ENCODE assay signal across 8 cellular contexts in genomic region chr19:34135033-34135370, GRCh38. TPM values are rescaled to one million over a fixed set of nuclear protein-coding genes. Genes with fewer than 3 reads are reported as not detected.
DNase-seq lines count a peak whose midpoint lies in the region; ATAC-seq and TF ChIP-seq lines count a peak whose summit lies in the region.

No MANE protein-coding gene starts in this region.

- in situ Hi-C loops in G401 (cut with HindIII; ENCODE audit: low sequenced_read_pairs): no loop called here

- H3K27me3 ChIP-seq in HCT116 (ENCODE audit: insufficient read depth, low read length): no peaks in the 10 kb centered on the region
- H3K27me3 ChIP-seq in WERI-Rb-1 (ENCODE audit: insufficient read depth, low read depth, severe bottlenecking): no peaks in the 10 kb centered on the region
- no peaks in the 10 kb centered on the region for H3K27me3 ChIP-seq in right atrium auricular region
- H3K27me3 ChIP-seq in smooth muscle cell (ENCODE audit: low read depth): no peaks in the 10 kb centered on the region

- intact Hi-C loops in HCT116 (cut with micrococcal nuclease): no loop called here

- no peak for DNase-seq in HCT116 (ENCODE audit: low read depth, low spot score)
- DNase-seq in WERI-Rb-1: no peak
- no peak for DNase-seq in right atrium auricular region (ENCODE audit: low spot score)
- DNase-seq in smooth muscle cell (lab: John Stamatoyannopoulos, UW; ENCODE audit: unreplicated experiment): no peak
- no peak for DNase-seq in cerebellar nuclear complex (lab: John Stamatoyannopoulos, UW)
- DNase-seq in activated CD4-positive, CD25-positive, alpha-beta regulatory T cell treated with anti-CD3 and anti-CD28 coated beads, Interleukin-2, amount 50 U/mL, for 72 hours: no peak
- DNase-seq in G401 (ENCODE audit: low spot score): no peak

- H3K9me2 ChIP-seq in HCT116 (ENCODE audit: insufficient read depth): no peaks in the 10 kb centered on the region

- H3K79me2 ChIP-seq in HCT116 (ENCODE audit: insufficient read depth, low read length) (no peaks in the 10 kb centered on the region), smooth muscle cell (ENCODE audit: low read depth) (no peaks in the 10 kb centered on the region)

- POLR2A ChIA-PET in HCT116 (lab: Charles Lee): interaction anchor here (0.7 to 1.8 kb wide), 6 partner anchors 9 to 366 kb away, joined by 3 to 10 read pairs (median 4); no protein-coding TSS in a partner anchor

- H3K36me3 ChIP-seq in HCT116 (ENCODE audit: control insufficient read depth in 1 of 2, insufficient read depth in 2 of 2, low read length in 2 of 2): no peaks in the 10 kb centered on the region
- H3K36me3 ChIP-seq in WERI-Rb-1: no peaks in the 10 kb centered on the region
- no peaks in the 10 kb centered on the region for H3K36me3 ChIP-seq in right atrium auricular region
- H3K36me3 ChIP-seq in smooth muscle cell (ENCODE audit: low read depth): no peaks in the 10 kb centered on the region

- ATAC-seq in HCT116: peak; percentile 2; the same call in 1 of the 2 replicates
- no peak for ATAC-seq in HG02970 (IDR thresholded peaks at IDR 0.05; ENCODE audit: low FRiP score, unreplicated experiment)

- H3F3A ChIP-seq in smooth muscle cell (ENCODE audit: low read depth): peaks cover 7% of the 10 kb centered on the region

- RAD21 ChIA-PET in HCT116 (lab: Charles Lee; ENCODE audit: low non-redundant PET in 1 of 2, low total read pairs in 2 of 2, uncharacterized antibody in 2 of 2, unreplicated experiment in 2 of 2): no interaction called here

- WGBS in smooth muscle cell (ENCODE audit: low lambda C conversion rate): 62% methylated on average over 11 of the region's 11 CpGs

- H2AFZ ChIP-seq in HCT116 (ENCODE audit: low read depth, low read length, poor library complexity, severe bottlenecking) (peak overlapping the region; percentile 86), smooth muscle cell (ENCODE audit: low read depth) (no peak overlapping the region)

- CTCF ChIA-PET in HCT116 (lab: Charles Lee): interaction anchor here (1.4 to 1.6 kb wide), 3 partner anchors 10 to 14 kb away, joined by 4 to 6 read pairs (median 5); no protein-coding TSS in a partner anchor

- TF ChIP-seq POLR2A in HCT116 (IDR thresholded peaks at IDR 0.05; ENCODE audit: borderline replicate concordance, extremely low read depth, insufficient read depth, insufficient read length): no peak

- peak overlapping the region; percentile 97 for H3K4me2 ChIP-seq in HCT116 (ENCODE audit: low read length)
- peak overlapping the region; percentile 97 for H3K4me2 ChIP-seq in smooth muscle cell

- H3K4me1 ChIP-seq in HCT116 (ENCODE audit: control insufficient read depth in 1 of 2, insufficient read depth in 2 of 2, low read length in 2 of 2) (peaks cover 8 to 22% of the 10 kb centered on the region in 2 experiments), right atrium auricular region (no peaks in the 10 kb centered on the region), smooth muscle cell (ENCODE audit: low read depth) (peaks cover 5% of the 10 kb centered on the region)

- TF ChIP-seq RAD21 in HCT116 (IDR thresholded peaks at IDR 0.05; ENCODE audit: low read depth): no peak

- H4K20me1 ChIP-seq in HCT116 (ENCODE audit: insufficient read depth) (no peaks in the 10 kb centered on the region), smooth muscle cell (ENCODE audit: low read depth) (no peaks in the 10 kb centered on the region)

- no peak for TF ChIP-seq CTCF in HCT116 (IDR thresholded peaks at IDR 0.05 in 2 of 3, conservative IDR thresholded peaks at IDR 0.05 in 1 of 3; ENCODE audit: borderline replicate concordance in 1 of 3, insufficient read depth in 1 of 3, low read depth in 2 of 3, low read length in 2 of 3)
- TF ChIP-seq CTCF in WERI-Rb-1 (IDR thresholded peaks at IDR 0.05; ENCODE audit: low read depth, low read length): no peak
- TF ChIP-seq CTCF in right atrium auricular region (IDR thresholded peaks at IDR 0.05): no peak
- TF ChIP-seq CTCF in smooth muscle cell (IDR thresholded peaks at IDR 0.05; ENCODE audit: borderline replicate concordance, insufficient read depth, poor library complexity, severe bottlenecking): no peak

- H3K9ac ChIP-seq in HCT116 (ENCODE audit: low read length) (peak overlapping the region; percentile 85), smooth muscle cell (ENCODE audit: low read depth) (no peak overlapping the region)

- H3K9me3 ChIP-seq in HCT116 (ENCODE audit: control insufficient read depth in 1 of 2, insufficient read depth in 1 of 2, low read depth in 1 of 2, low read length in 2 of 2) (no peaks in the 10 kb centered on the region), WERI-Rb-1 (ENCODE audit: severe bottlenecking) (no peaks in the 10 kb centered on the region), right atrium auricular region (no peaks in the 10 kb centered on the region), smooth muscle cell (replicated peaks; ENCODE audit: low read depth) (no peaks in the 10 kb centered on the region)

- BruUV-seq in HCT116 (replicated peaks; lab: Mats Ljungman, UMichigan): no TSS peak

- peak overlapping the region; percentile 85 for H3K27ac ChIP-seq in HCT116 (ENCODE audit: low read depth, low read length)
- peak overlapping the region; percentile 95 for H3K27ac ChIP-seq in WERI-Rb-1
- H3K27ac ChIP-seq in right atrium auricular region: peak overlapping the region; percentile 86 to 91
- no peak overlapping the region for H3K27ac ChIP-seq in smooth muscle cell (ENCODE audit: low read depth)

- H3K4me3 ChIP-seq in HCT116 (replicated peaks in 1 of 2; ENCODE audit: low read depth in 1 of 2, low read length in 2 of 2) (peak overlapping the region; percentile 82 to 88), WERI-Rb-1 (ENCODE audit: low read depth, low read length) (peak overlapping the region; percentile 59), right atrium auricular region (peak overlapping the region; percentile 77 to 86), smooth muscle cell (peak overlapping the region; percentile 54)

TF ChIP-seq in HCT116, 20 proteins besides CTCF, POLR2A, EP300 and RAD21:
- TF ChIP-seq CBX3 (IDR thresholded peaks at IDR 0.05; ENCODE audit: low read depth) (no peak), SRF (IDR thresholded peaks at IDR 0.05; ENCODE audit: low read depth) (no peak), ZBTB33 (IDR thresholded peaks at IDR 0.05; ENCODE audit: extremely low read depth, insufficient replicate concordance, low read length) (no peak), TCF7L2 (IDR thresholded peaks at IDR 0.05; ENCODE audit: borderline replicate concordance, extremely low read depth, insufficient read depth, insufficient read length) (no peak), ZNF274 (IDR thresholded peaks at IDR 0.05; ENCODE audit: low read depth, low read length) (no peak)

RNA-seq across cellular contexts. Expression of gene LSM14A, which starts 37.3 kb away (rescaled TPM):
- 120 TPM for total RNA-seq in HCT116 (2021; ENCODE audit: unreplicated experiment)
- polyA plus RNA-seq in HCT116 (2012): 147 and 153 TPM in 2 replicates
- total RNA-seq in right atrium auricular region: 10 to 100 TPM; 60.3 to 80.2 TPM
- 90.9 and 97.6 TPM in 2 replicates for total RNA-seq in smooth muscle cell
- polyA plus RNA-seq in smooth muscle cell: 63.0 and 69.9 TPM in 2 replicates
- total RNA-seq in G401 (2014; rRNA removed; shearing (Covaris generic)): 89.9 and 119 TPM in 2 replicates
